In the genomic region with DNA sequence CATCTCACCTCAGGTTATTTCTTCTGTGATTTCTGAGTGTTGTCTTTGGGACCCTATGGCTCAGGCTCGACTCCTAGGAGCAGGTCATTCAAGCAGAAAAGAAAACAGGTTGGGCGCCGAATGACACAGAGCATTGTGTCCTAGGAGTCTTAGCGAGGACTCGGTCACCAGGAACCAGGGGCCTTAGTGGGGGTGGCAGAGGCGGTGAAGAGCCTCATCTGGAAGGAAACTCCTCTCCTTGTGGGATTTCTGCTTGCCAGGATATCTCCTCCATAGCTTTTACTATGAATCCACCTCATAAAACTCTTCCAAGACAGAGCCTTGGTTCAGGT, we compare ENCODE assay signal across 8 cellular contexts. TPM values are rescaled to one million over a fixed set of nuclear protein-coding genes. Genes with fewer than 3 reads are reported as not detected.
DNase-seq lines count a peak whose midpoint lies in the region; ATAC-seq, FAIRE-seq and TF ChIP-seq lines count a peak whose summit lies in the region.

No MANE protein-coding gene starts in this region.

- H2AFZ ChIP-seq in OCI-LY3 (ENCODE audit: low read depth, low read length) = peak overlapping the region; percentile 44; the same call in 1 of the 2 replicates
- peak overlapping the region; percentile 56 for H2AFZ ChIP-seq in endothelial cell of umbilical vein (ENCODE audit: low read depth, low read length)

- H3K9me3 Mint-ChIP-seq in CD8-positive, alpha-beta memory T cell = no peaks in the 10 kb centered on the region

- H3K4me1 ChIP-seq in CD8-positive, alpha-beta memory T cell (ENCODE audit: insufficient read depth, low read length) = no peaks in the 10 kb centered on the region
- peaks cover 7% of the 10 kb centered on the region for H3K4me1 ChIP-seq in OCI-LY3 (ENCODE audit: low read length)
- peaks cover 2% of the 10 kb centered on the region for H3K4me1 ChIP-seq in endothelial cell of umbilical vein (ENCODE audit: control insufficient read depth, extremely low read depth, insufficient read depth, low read length)

- no TSS peak for BruUV-seq in endothelial cell of umbilical vein (replicated peaks; lab: Mats Ljungman, UMichigan)

- H3K27me3 ChIP-seq in CD8-positive, alpha-beta memory T cell (ENCODE audit: insufficient read depth, low read length, poor library complexity, severe bottlenecking) = no peaks in the 10 kb centered on the region
- H3K27me3 ChIP-seq in OCI-LY3 (ENCODE audit: low read depth, low read length) (peaks cover 59% of the 10 kb centered on the region), endothelial cell of umbilical vein (ENCODE audit: control insufficient read depth in 2 of 2, insufficient read depth in 2 of 2, low read length in 2 of 2) (peaks cover 21 to 34% of the 10 kb centered on the region in 2 experiments)

- no peak for FAIRE-seq in endothelial cell of umbilical vein (lab: Jason Lieb, UNC)

- peak overlapping the region; percentile 58 to 86 (median 74) for H3K4me3 Mint-ChIP-seq in CD8-positive, alpha-beta memory T cell

- no peak overlapping the region for H3K27ac ChIP-seq in CD8-positive, alpha-beta memory T cell (ENCODE audit: low read depth, low read length)
- H3K27ac ChIP-seq in OCI-LY3 (ENCODE audit: low read length) = no peak overlapping the region
- no peak overlapping the region for H3K27ac ChIP-seq in endothelial cell of umbilical vein (ENCODE audit: insufficient read depth, low read depth, low read length)

- peak overlapping the region; percentile 91 for H3K4me2 ChIP-seq in OCI-LY3 (ENCODE audit: low read length)
- peak overlapping the region; percentile 25 for H3K4me2 ChIP-seq in endothelial cell of umbilical vein (ENCODE audit: insufficient read depth, low read length)

- POLR2A ChIA-PET in CD8-positive, alpha-beta memory T cell (lab: Charles Lee) = interaction anchor here (0.6 kb wide), 1 partner anchor 27 kb away, joined by 3 read pairs; no protein-coding TSS in a partner anchor
- POLR2A ChIA-PET in endothelial cell of umbilical vein (lab: Charles Lee) = no interaction called here

- H3K27me3 Mint-ChIP-seq in CD8-positive, alpha-beta memory T cell = peaks cover 21 to 23% of the 10 kb centered on the region in 2 donors

- no peak for ATAC-seq in HG03469 (IDR thresholded peaks at IDR 0.05; ENCODE audit: unreplicated experiment)

- no peaks in the 10 kb centered on the region for H4K20me1 ChIP-seq in OCI-LY3 (ENCODE audit: insufficient read depth, low read length)
- H4K20me1 ChIP-seq in endothelial cell of umbilical vein (replicated peaks; ENCODE audit: control insufficient read depth, extremely low read depth, insufficient read depth, low read length) = no peaks in the 10 kb centered on the region

- CTCF ChIA-PET in CD8-positive, alpha-beta memory T cell (lab: Charles Lee) = interaction anchor here (1.3 to 1.6 kb wide), 3 partner anchors 14 to 107 kb away, joined by 4 to 8 read pairs (median 4); no protein-coding TSS in a partner anchor
- CTCF ChIA-PET in endothelial cell of umbilical vein (lab: Charles Lee) = interaction anchor here (1.2 to 2.9 kb wide), 4 partner anchors 10 to 107 kb away, joined by 3 to 25 read pairs (median 6); no protein-coding TSS in a partner anchor

- H3K9me3 ChIP-seq in CD8-positive, alpha-beta memory T cell (ENCODE audit: low read length) = no peaks in the 10 kb centered on the region
- no peaks in the 10 kb centered on the region for H3K9me3 ChIP-seq in OCI-LY3 (ENCODE audit: insufficient read depth, low read length)
- H3K9me3 ChIP-seq in endothelial cell of umbilical vein (replicated peaks; ENCODE audit: control insufficient read depth, insufficient read depth, low read length) = no peaks in the 10 kb centered on the region

- peak overlapping the region; percentile 31 for H3K4me3 ChIP-seq in CD8-positive, alpha-beta memory T cell (ENCODE audit: low read length)
- H3K4me3 ChIP-seq in OCI-LY3 (ENCODE audit: low read length) (peak overlapping the region; percentile 92), endothelial cell of umbilical vein (replicated peaks in 1 of 3; ENCODE audit: insufficient read depth in 1 of 3, low read depth in 1 of 3, low read length in 3 of 3) (peak overlapping the region in 1 of 3 experiments; percentile 53)

- peak overlapping the region; percentile 55 for H3K9ac ChIP-seq in OCI-LY3 (ENCODE audit: low read length)
- H3K9ac ChIP-seq in endothelial cell of umbilical vein (replicated peaks; ENCODE audit: extremely low read depth, insufficient read depth, low read length) = no peak overlapping the region

- H3K79me2 ChIP-seq in OCI-LY3 (ENCODE audit: low read length) = no peaks in the 10 kb centered on the region
- no peaks in the 10 kb centered on the region for H3K79me2 ChIP-seq in endothelial cell of umbilical vein (ENCODE audit: control insufficient read depth, insufficient read depth, low read length)

- no peaks in the 10 kb centered on the region for H3K36me3 ChIP-seq in CD8-positive, alpha-beta memory T cell (ENCODE audit: insufficient read depth, low read length)
- no peaks in the 10 kb centered on the region for H3K36me3 ChIP-seq in OCI-LY3 (replicated peaks; ENCODE audit: low read depth, low read length)
- no peaks in the 10 kb centered on the region for H3K36me3 ChIP-seq in endothelial cell of umbilical vein (ENCODE audit: control insufficient read depth in 2 of 2, extremely low read depth in 1 of 2, insufficient read depth in 2 of 2, low read length in 2 of 2)

- H3K4me1 Mint-ChIP-seq in CD8-positive, alpha-beta memory T cell = peaks cover 0 to 10% (median 0%) of the 10 kb centered on the region in 3 donors

- no peaks in the 10 kb centered on the region for H3K36me3 Mint-ChIP-seq in CD8-positive, alpha-beta memory T cell

- no peaks in the 10 kb centered on the region for H3K9me1 ChIP-seq in endothelial cell of umbilical vein (replicated peaks; ENCODE audit: control insufficient read depth, extremely low read depth, insufficient read depth, low read length)

- no peak for TF ChIP-seq POLR2A in endothelial cell of umbilical vein (IDR thresholded peaks at IDR 0.05; ENCODE audit: low read depth, low read length)

- no peak overlapping the region for H3K27ac Mint-ChIP-seq in CD8-positive, alpha-beta memory T cell

- dilution Hi-C loops in endothelial cell of umbilical vein (cut with MboI; ENCODE audit: extremely low pct_ligation_motif_present, low sequenced_read_pairs) = no loop called here

- TF ChIP-seq CTCF in OCI-LY3 (IDR thresholded peaks at IDR 0.05; ENCODE audit: low read depth, low read length) = no peak
- no peak for TF ChIP-seq CTCF in endothelial cell of umbilical vein (IDR thresholded peaks at IDR 0.05; ENCODE audit: extremely low read depth in 1 of 2, insufficient read depth in 1 of 2, low read depth in 1 of 2, low read length in 2 of 2)

- intact Hi-C loops in endothelial cell of umbilical vein (cut with micrococcal nuclease) = loop anchor here (2.0 kb wide), 1 partner anchor 107 kb away; no protein-coding TSS in a partner anchor

- DNase-seq in CD8-positive, alpha-beta memory T cell = no peak
- DNase-seq in endothelial cell of umbilical vein (ENCODE audit: low read depth, low spot score) (no peak), occipital lobe (lab: John Stamatoyannopoulos, UW) (peak; percentile 38), DMS 273 (lab: John Stamatoyannopoulos, UW; ENCODE audit: unreplicated experiment) (no peak), NCI-H2029 treated with DMSO at 0.1 percent for 48 hours (lab: John Stamatoyannopoulos, UW) (no peak), NCI-H2081 (lab: John Stamatoyannopoulos, UW) (no peak)

TF ChIP-seq in endothelial cell of umbilical vein, 7 proteins besides CTCF, POLR2A, EP300 and RAD21:
- TF ChIP-seq FOS (IDR thresholded peaks at IDR 0.05; ENCODE audit: borderline replicate concordance, insufficient read depth, low read length) (no peak), JUN (IDR thresholded peaks at IDR 0.05; ENCODE audit: borderline replicate concordance, insufficient read depth, insufficient read length, low read depth) (no peak), GATA2 (IDR thresholded peaks at IDR 0.05; ENCODE audit: insufficient read depth, insufficient read length, low read depth, low read length) (no peak), POLR2AphosphoS5 (IDR thresholded peaks at IDR 0.05; ENCODE audit: insufficient read depth, low read depth, low read length) (no peak), EZH2 (IDR thresholded peaks at IDR 0.05; ENCODE audit: borderline replicate concordance, low read depth, low read length, severe bottlenecking) (no peak)

RNA-seq across cellular contexts. Expression of gene PLEKHH1, which starts 0.6 kb away (rescaled TPM):
- total RNA-seq in CD8-positive, alpha-beta memory T cell = under 1 TPM; 0.77 to 0.86 TPM
- polyA plus RNA-seq in CD8-positive, alpha-beta memory T cell = not detected
- 0.35 and 0.71 TPM in 2 replicates for total RNA-seq in endothelial cell of umbilical vein
- polyA plus RNA-seq in endothelial cell of umbilical vein = 0.17 and 0.18 TPM in 2 replicates
- polyA plus RNA-seq in endothelial cell of umbilical vein (2011; cell fraction: cytosol; rRNA removed) = 0.10 and 0.21 TPM in 2 replicates
- 0.91 and 1.2 TPM in 2 replicates for polyA plus RNA-seq in endothelial cell of umbilical vein (2011; cell fraction: nucleus; rRNA removed)
- polyA plus RNA-seq in endothelial cell of umbilical vein (2012) = 0.52 and 0.59 TPM in 2 replicates
- 0.21 and 0.78 TPM in 2 replicates for polyA minus RNA-seq in endothelial cell of umbilical vein
- 2.2 TPM for polyA minus RNA-seq in endothelial cell of umbilical vein (2011; cell fraction: cytosol; rRNA and poly(A)+ RNA removed)
- polyA minus RNA-seq in endothelial cell of umbilical vein (2011; cell fraction: nucleus; rRNA and poly(A)+ RNA removed) = 0.34 and 1.3 TPM in 2 replicates
- total RNA-seq in occipital lobe = 5.5 TPM

RNA-seq across cellular contexts. Expression of gene TMEM229B, which starts 45.2 kb away (rescaled TPM):
- 1 to 10 TPM; 3.2 to 4.4 TPM for total RNA-seq in CD8-positive, alpha-beta memory T cell
- polyA plus RNA-seq in CD8-positive, alpha-beta memory T cell = 34.4 TPM
- total RNA-seq in endothelial cell of umbilical vein (0.28 TPM in 1 of 2 replicates, not detected in the other), occipital lobe (23.9 TPM)
- polyA plus RNA-seq in endothelial cell of umbilical vein = 0.02 and 0.03 TPM in 2 replicates
- 0.01 and 0.04 TPM in 2 replicates for polyA plus RNA-seq in endothelial cell of umbilical vein (2011; cell fraction: cytosol; rRNA removed)
- not detected in 2 replicates for polyA plus RNA-seq in endothelial cell of umbilical vein (2011; cell fraction: nucleus; rRNA removed)
- polyA plus RNA-seq in endothelial cell of umbilical vein (2012) = 0.11 TPM in 1 of 2 replicates, not detected in the other
- not detected in 2 replicates for polyA minus RNA-seq in endothelial cell of umbilical vein
- not detected for polyA minus RNA-seq in endothelial cell of umbilical vein (2011; cell fraction: cytosol; rRNA and poly(A)+ RNA removed)
- polyA minus RNA-seq in endothelial cell of umbilical vein (2011; cell fraction: nucleus; rRNA and poly(A)+ RNA removed) = not detected in 2 replicates
